11 cellular contexts compared by ENCODE assay signal in genomic region chr10:110815354-110816004, GRCh38. TPM values are rescaled to one million over a fixed set of nuclear protein-coding genes. Genes with fewer than 3 reads are reported as not detected.
DNase-seq lines count a peak whose midpoint lies in the region; ATAC-seq and TF ChIP-seq lines count a peak whose summit lies in the region.
"Had no signal": no experiment of that assay in that cellular context is flagged by ENCODE, and none has a peak within 500 bp of the region (broad histone marks: within the 10 kb centered on the region; RNA-seq: fewer than 3 reads in every experiment).

No MANE protein-coding gene starts in this region.

- DNase-seq in CD4-positive, CD25-positive, alpha-beta regulatory T cell: no peak
- DNase-seq in activated naive CD8-positive, alpha-beta T cell treated with anti-CD3 and anti-CD28 coated beads, Interleukin-2, amount 10 ng/mL, durations not matched to agents 7 days and 5 days: no peak
- no peak for DNase-seq in aorta
- DNase-seq in islet precursor cell: no peak
- no peak for DNase-seq in WTC11 (ENCODE audit: low spot score)
- no peak for DNase-seq in foreskin keratinocyte
- DNase-seq: NCI-H187 treated with DMSO at 0.1 percent for 48 hours, RPMI8226 had no signal

- no peaks in the 10 kb centered on the region for H3K27me3 ChIP-seq in CD4-positive, CD25-positive, alpha-beta regulatory T cell (ENCODE audit: control insufficient read depth, insufficient read depth, low read length)
- H3K27me3 ChIP-seq in aorta (ENCODE audit: control insufficient read depth in 1 of 2, insufficient read depth in 2 of 2, low read length in 1 of 2): no peaks in the 10 kb centered on the region
- peaks cover 5% of the 10 kb centered on the region for H3K27me3 ChIP-seq in foreskin keratinocyte
- H3K27me3 ChIP-seq: BLaER1 treated with 17β-estradiol and CSF1 and Interleukin-3, amounts not matched to agents 10 nM and 100 nM had no signal

- no peak for ATAC-seq in CD4-positive, CD25-positive, alpha-beta regulatory T cell (ENCODE audit: low read depth in 2 of 2)
- ATAC-seq in GM18870 (IDR thresholded peaks at IDR 0.05; ENCODE audit: unreplicated experiment): peak; percentile 89
- ATAC-seq in HG02870 (IDR thresholded peaks at IDR 0.05; ENCODE audit: unreplicated experiment): peak; percentile 79
- peak; percentile 27 for ATAC-seq in activated naive CD8-positive, alpha-beta T cell treated with anti-CD3 and anti-CD28 coated beads, Interleukin-2, amount 10 ng/mL, durations not matched to agents 7 days and 5 days (ENCODE audit: low read depth)
- ATAC-seq in aorta (ENCODE audit: low FRiP score): no peak
- ATAC-seq in WTC11: no peak
- ATAC-seq in foreskin keratinocyte: no peak

- TF ChIP-seq CTCF in WTC11 (IDR thresholded peaks at IDR 0.05) (no peak), foreskin keratinocyte (conservative IDR thresholded peaks at IDR 0.05) (no peak)

- 10 to 14% methylated on average over 1 of the region's 1 CpG for WGBS in aorta, 2 donors

- H3K36me3 ChIP-seq in CD4-positive, CD25-positive, alpha-beta regulatory T cell (ENCODE audit: control insufficient read depth, insufficient read depth, low read length): no peaks in the 10 kb centered on the region
- H3K36me3 ChIP-seq in aorta (ENCODE audit: control insufficient read depth in 1 of 2, insufficient read depth in 2 of 2, low read length in 1 of 2): no peaks in the 10 kb centered on the region
- H3K36me3 ChIP-seq: BLaER1 treated with 17β-estradiol and CSF1 and Interleukin-3, amounts not matched to agents 10 nM and 100 nM had no signal

- H3K4me3 Mint-ChIP-seq in CD4-positive, CD25-positive, alpha-beta regulatory T cell: no peak overlapping the region
- H3K4me3 Mint-ChIP-seq in activated naive CD8-positive, alpha-beta T cell treated with anti-CD3 and anti-CD28 coated beads, Interleukin-2, amount 10 ng/mL, durations not matched to agents 7 days and 5 days: no peak overlapping the region
- no peak overlapping the region for H3K4me3 Mint-ChIP-seq in WTC11

- intact Hi-C loops in aorta (cut with DNase I): no loop called here

- CTCF ChIA-PET in WTC11 (lab: Charles Lee): no interaction called here

- H3K9me3 ChIP-seq in CD4-positive, CD25-positive, alpha-beta regulatory T cell (ENCODE audit: control insufficient read depth in 2 of 2, low read length in 2 of 2): no peaks in the 10 kb centered on the region
- H3K9me3 ChIP-seq in aorta (ENCODE audit: control insufficient read depth, low read length): no peaks in the 10 kb centered on the region
- H3K9me3 ChIP-seq: BLaER1 treated with 17β-estradiol and CSF1 and Interleukin-3, amounts not matched to agents 10 nM and 100 nM had no signal

- H3K36me3 Mint-ChIP-seq in CD4-positive, CD25-positive, alpha-beta regulatory T cell: no peaks in the 10 kb centered on the region
- peaks cover 1% of the 10 kb centered on the region for H3K36me3 Mint-ChIP-seq in activated naive CD8-positive, alpha-beta T cell treated with anti-CD3 and anti-CD28 coated beads, Interleukin-2, amount 10 ng/mL, durations not matched to agents 7 days and 5 days
- no peaks in the 10 kb centered on the region for H3K36me3 Mint-ChIP-seq in WTC11

- H3K9me3 Mint-ChIP-seq in CD4-positive, CD25-positive, alpha-beta regulatory T cell: peaks cover 0 to 2% (median 0%) of the 10 kb centered on the region in 7 donors
- H3K9me3 Mint-ChIP-seq in activated naive CD8-positive, alpha-beta T cell treated with anti-CD3 and anti-CD28 coated beads, Interleukin-2, amount 10 ng/mL, durations not matched to agents 7 days and 5 days: no peaks in the 10 kb centered on the region
- no peaks in the 10 kb centered on the region for H3K9me3 Mint-ChIP-seq in WTC11

- H3K27ac ChIP-seq in CD4-positive, CD25-positive, alpha-beta regulatory T cell (ENCODE audit: insufficient read depth, low read length, poor library complexity, severe bottlenecking): no peak overlapping the region
- H3K27ac ChIP-seq in aorta (ENCODE audit: low read depth in 1 of 2, low read length in 2 of 2) (peak overlapping the region in 1 of 2 donors; percentile 12), foreskin keratinocyte (no peak overlapping the region)
- H3K27ac ChIP-seq: BLaER1 treated with 17β-estradiol and CSF1 and Interleukin-3, amounts not matched to agents 10 nM and 100 nM had no signal

- H3K4me3 ChIP-seq in CD4-positive, CD25-positive, alpha-beta regulatory T cell (ENCODE audit: low read depth, low read length): no peak overlapping the region
- no peak overlapping the region for H3K4me3 ChIP-seq in aorta (ENCODE audit: low read length in 2 of 2)
- H3K4me3 ChIP-seq: BLaER1 treated with 17β-estradiol and CSF1 and Interleukin-3, amounts not matched to agents 10 nM and 100 nM had no signal

- POLR2A ChIA-PET in activated naive CD8-positive, alpha-beta T cell treated with anti-CD3 and anti-CD28 coated beads, Interleukin-2, amount 10 ng/mL, durations not matched to agents 7 days and 5 days (lab: Charles Lee): interaction anchor here (0.6 kb wide), 1 partner anchor 387 kb away, joined by 4 read pairs; no protein-coding TSS in a partner anchor
- POLR2A ChIA-PET in WTC11 (lab: Charles Lee): no interaction called here

- no peaks in the 10 kb centered on the region for H3K4me1 ChIP-seq in CD4-positive, CD25-positive, alpha-beta regulatory T cell (ENCODE audit: control insufficient read depth, insufficient read depth, low read length, poor library complexity, severe bottlenecking)
- H3K4me1 ChIP-seq in aorta (ENCODE audit: control insufficient read depth in 1 of 2, insufficient read depth in 2 of 2, low read length in 2 of 2): peaks cover under 1 to 5% of the 10 kb centered on the region in 2 donors
- H3K4me1 ChIP-seq in foreskin keratinocyte: no peaks in the 10 kb centered on the region

- H3K27ac Mint-ChIP-seq in CD4-positive, CD25-positive, alpha-beta regulatory T cell: peak overlapping the region in 2 of 3 donors; percentile 11 to 20
- no peak overlapping the region for H3K27ac Mint-ChIP-seq in activated naive CD8-positive, alpha-beta T cell treated with anti-CD3 and anti-CD28 coated beads, Interleukin-2, amount 10 ng/mL, durations not matched to agents 7 days and 5 days
- H3K27ac Mint-ChIP-seq in WTC11: no peak overlapping the region

- no peaks in the 10 kb centered on the region for H3K27me3 Mint-ChIP-seq in CD4-positive, CD25-positive, alpha-beta regulatory T cell
- no peaks in the 10 kb centered on the region for H3K27me3 Mint-ChIP-seq in activated naive CD8-positive, alpha-beta T cell treated with anti-CD3 and anti-CD28 coated beads, Interleukin-2, amount 10 ng/mL, durations not matched to agents 7 days and 5 days
- no peaks in the 10 kb centered on the region for H3K27me3 Mint-ChIP-seq in WTC11 (ENCODE audit: low read depth)

- H3K4me1 Mint-ChIP-seq in CD4-positive, CD25-positive, alpha-beta regulatory T cell: peaks cover 0 to 28% (median 6%) of the 10 kb centered on the region in 4 donors
- peaks cover 11% of the 10 kb centered on the region for H3K4me1 Mint-ChIP-seq in activated naive CD8-positive, alpha-beta T cell treated with anti-CD3 and anti-CD28 coated beads, Interleukin-2, amount 10 ng/mL, durations not matched to agents 7 days and 5 days
- H3K4me1 Mint-ChIP-seq in WTC11: 0 out of 2 replicates have a peak, but pooled peaks cover 4% of the 10 kb centered on the region

TF ChIP-seq in WTC11, 78 proteins besides CTCF, POLR2A, EP300 and RAD21 (continues in another document):
- TF ChIP-seq JAZF1 (CRISPR knock-in tag; IDR thresholded peaks at IDR 0.05) (no peak), TP53 (CRISPR knock-in tag; IDR thresholded peaks at IDR 0.05) (no peak), NFE2L1 (CRISPR knock-in tag; IDR thresholded peaks at IDR 0.05) (no peak), NR3C1 (CRISPR knock-in tag; conservative IDR thresholded peaks at IDR 0.05; ENCODE audit: low read depth) (no peak), STAT6 (CRISPR knock-in tag; conservative IDR thresholded peaks at IDR 0.05; ENCODE audit: low read depth) (no peak), NR2C2 (CRISPR knock-in tag; IDR thresholded peaks at IDR 0.05) (no peak), TEAD4 (CRISPR knock-in tag; IDR thresholded peaks at IDR 0.05) (no peak), ZNF263 (CRISPR knock-in tag; IDR thresholded peaks at IDR 0.05; ENCODE audit: low read depth) (no peak), MYBL2 (CRISPR knock-in tag; IDR thresholded peaks at IDR 0.05) (no peak), ETV6 (CRISPR knock-in tag; IDR thresholded peaks at IDR 0.05) (no peak), CBFB (CRISPR knock-in tag; IDR thresholded peaks at IDR 0.05; ENCODE audit: low read depth) (no peak), NR1H2 (CRISPR knock-in tag; IDR thresholded peaks at IDR 0.05) (no peak), EMX1 (CRISPR knock-in tag; IDR thresholded peaks at IDR 0.05) (no peak), ZNF416 (CRISPR knock-in tag; IDR thresholded peaks at IDR 0.05) (no peak), ZNF396 (CRISPR knock-in tag; IDR thresholded peaks at IDR 0.05; ENCODE audit: borderline replicate concordance) (no peak), GABPB1 (CRISPR knock-in tag; IDR thresholded peaks at IDR 0.05) (no peak)

RNA-seq across cellular contexts. Expression of gene PDCD4, which starts 56.2 kb away (rescaled TPM):
- total RNA-seq in CD4-positive, CD25-positive, alpha-beta regulatory T cell: 213 TPM
- polyA plus RNA-seq in CD4-positive, CD25-positive, alpha-beta regulatory T cell: 100 to 1,000 TPM; 167 to 224 (median 195) TPM
- 100 to 1,000 TPM; 236 to 237 TPM for total RNA-seq in activated naive CD8-positive, alpha-beta T cell treated with anti-CD3 and anti-CD28 coated beads, Interleukin-2, amount 10 ng/mL, durations not matched to agents 7 days and 5 days
- total RNA-seq in aorta: 100 to 1,000 TPM in 1 of 2 donors, 10 to 100 TPM in 1; 67.5 to 124 TPM
- polyA plus RNA-seq in aorta: 10 to 100 TPM; 46.6 to 89.7 TPM
- 27.0 to 32.9 TPM (median 32.7 TPM) in 3 replicates for total RNA-seq in WTC11 (2021)
- 48.2 and 59.2 TPM in 2 replicates for total RNA-seq in foreskin keratinocyte
- 39.8 and 43.8 TPM in 2 replicates for polyA plus RNA-seq in foreskin keratinocyte

Comparison
In these comparisons a context has a peak if more than half of its experiments do, and no peak if none do; other contexts are left out.
1. ATAC-seq: peak in GM18870 (single experiment), HG02870 (single experiment) and activated naive CD8-positive, alpha-beta T cell treated with anti-CD3 and anti-CD28 coated beads, Interleukin-2, amount 10 ng/mL, durations not matched to agents 7 days and 5 days (single experiment); none in CD4-positive, CD25-positive, alpha-beta regulatory T cell (0 of 2), aorta (single experiment), WTC11 (single experiment) and foreskin keratinocyte (single experiment).
2. H3K27ac Mint-ChIP-seq: peak in CD4-positive, CD25-positive, alpha-beta regulatory T cell (2 of 3); none in activated naive CD8-positive, alpha-beta T cell treated with anti-CD3 and anti-CD28 coated beads, Interleukin-2, amount 10 ng/mL, durations not matched to agents 7 days and 5 days (single experiment) and WTC11 (single experiment).